Comparison of ENCODE assay signal across 25 cellular contexts in the genomic region with DNA sequence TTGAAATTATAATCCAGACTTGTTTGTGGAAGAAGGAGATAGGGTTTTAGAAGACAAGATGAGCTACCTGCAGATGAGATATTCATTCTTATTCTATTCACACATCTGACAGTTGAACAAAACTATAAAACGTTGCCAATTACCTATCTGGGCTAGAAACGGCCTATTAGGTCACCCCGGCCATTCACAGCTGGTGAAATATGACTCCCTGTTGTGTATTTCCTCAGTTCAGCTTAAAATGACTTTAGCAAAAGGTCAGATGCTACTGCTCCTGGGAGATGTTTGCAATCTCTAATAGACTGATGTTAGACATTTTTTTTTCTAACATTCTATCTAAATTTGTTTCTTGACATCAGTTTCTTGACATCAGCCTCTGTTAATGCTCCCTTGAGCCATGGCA. TPM values are rescaled to one million over a fixed set of nuclear protein-coding genes. Genes with fewer than 3 reads are reported as not detected.
DNase-seq lines count a peak whose midpoint lies in the region; ATAC-seq lines count a peak whose summit lies in the region.
"Had no signal": no experiment of that assay in that cellular context is flagged by ENCODE, and none has a peak within 500 bp of the region (broad histone marks: within the 10 kb centered on the region; RNA-seq: fewer than 3 reads in every experiment).

No MANE protein-coding gene starts in this region.

- no CpG with 5 or more reads among the region's 3 CpGs for WGBS in mesendoderm (ENCODE audit: extremely low coverage, insufficient coverage, low lambda C conversion rate)

- H3K27me3 ChIP-seq in mesendoderm (ENCODE audit: insufficient read depth, low read length, poor library complexity): no peaks in the 10 kb centered on the region
- H3K27me3 ChIP-seq: ascending aorta; BLaER1 treated with 17β-estradiol and CSF1 and Interleukin-3, amounts not matched to agents 10 nM and 100 nM; testis had no signal

- H3K56ac ChIP-seq in mesendoderm (ENCODE audit: low read length): no peak overlapping the region

- H3K27ac Mint-ChIP-seq in stimulated activated effector memory CD8-positive, alpha-beta T cell treated with anti-CD3 and anti-CD28 coated beads, Interleukin-12 subunit alpha, Interleukin-12 subunit beta, amount 100 ng/mL, for 72 hours: no peak overlapping the region
- H3K27ac Mint-ChIP-seq: immature natural killer cell; nephron progenitor cell; stimulated activated naive B cell treated with anti-CD40 and anti-IgM and Interleukin-4, amounts not matched to agents 10 μg/mL and 1 μg/mL and 100 μg/mL, for 72 hours had no signal

- H3K27ac ChIP-seq in caudate nucleus (ENCODE audit: low read depth, low read length): peak overlapping the region; percentile 11
- H3K27ac ChIP-seq in mesendoderm (ENCODE audit: low read depth, low read length): no peak overlapping the region
- H3K27ac ChIP-seq: 22Rv1; ascending aorta; BLaER1 treated with 17β-estradiol and CSF1 and Interleukin-3, amounts not matched to agents 10 nM and 100 nM; epithelial cell of prostate; testis had no signal

- H4K5ac ChIP-seq in mesendoderm (ENCODE audit: low read length): no peak overlapping the region

- H2BK5ac ChIP-seq in mesendoderm (ENCODE audit: low read length): no peak overlapping the region

- no peak overlapping the region for H3K18ac ChIP-seq in mesendoderm (ENCODE audit: low read length)

- DNase-seq in DMS 273 (lab: John Stamatoyannopoulos, UW; ENCODE audit: unreplicated experiment): peak; percentile 8
- DNase-seq in DMS 273 treated with DMSO at 0.1 percent for 48 hours (lab: John Stamatoyannopoulos, UW): no peak
- peak; percentile 44 for DNase-seq in DMS79 treated with DMSO at 0.1 percent for 48 hours (lab: John Stamatoyannopoulos, UW)
- DNase-seq in NCI-H2196 (lab: John Stamatoyannopoulos, UW; ENCODE audit: unreplicated experiment): peak; percentile 66
- no peak for DNase-seq in caudate nucleus (lab: John Stamatoyannopoulos, UW)
- DNase-seq in mesendoderm: no peak
- DNase-seq in stimulated activated effector memory CD8-positive, alpha-beta T cell treated with anti-CD3 and anti-CD28 coated beads, Interleukin-12 subunit alpha, Interleukin-12 subunit beta, amount 100 ng/mL, for 72 hours (ENCODE audit: low spot score in 2 of 2): no peak
- DNase-seq: activated CD4-positive, alpha-beta T cell treated with anti-CD3 and anti-CD28 coated beads, Interleukin-2, amount 50 U/mL, for 48 hours; activated CD4-positive, CD25-positive, alpha-beta regulatory T cell treated with anti-CD3 and anti-CD28 coated beads, Interleukin-2, amount 50 U/mL, for 72 hours; activated T-cell treated with anti-CD3 and anti-CD28 coated beads, Interleukin-2, amount 50 U/mL, for 48 hours; effector CD8-positive, alpha-beta T cell; hypothalamus; immature natural killer cell; NCI-H1048; NCI-H446; nephron progenitor cell; stimulated activated naive B cell treated with anti-CD40 and anti-IgM and Interleukin-4, amounts not matched to agents 10 μg/mL and 1 μg/mL and 100 μg/mL, for 72 hours; testis had no signal

- no peaks in the 10 kb centered on the region for H3K4me1 Mint-ChIP-seq in stimulated activated effector memory CD8-positive, alpha-beta T cell treated with anti-CD3 and anti-CD28 coated beads, Interleukin-12 subunit alpha, Interleukin-12 subunit beta, amount 100 ng/mL, for 72 hours
- H3K4me1 Mint-ChIP-seq: immature natural killer cell had no signal

- H2BK120ac ChIP-seq in mesendoderm (ENCODE audit: low read depth, low read length): no peak overlapping the region

- no peak overlapping the region for H3K9ac ChIP-seq in mesendoderm (ENCODE audit: low read length)
- H3K9ac ChIP-seq: BLaER1 treated with 17β-estradiol and CSF1 and Interleukin-3, amounts not matched to agents 10 nM and 100 nM had no signal

- H3K9me3 Mint-ChIP-seq in stimulated activated effector memory CD8-positive, alpha-beta T cell treated with anti-CD3 and anti-CD28 coated beads, Interleukin-12 subunit alpha, Interleukin-12 subunit beta, amount 100 ng/mL, for 72 hours: peaks cover 6% of the 10 kb centered on the region
- H3K9me3 Mint-ChIP-seq: nephron progenitor cell had no signal

- no peaks in the 10 kb centered on the region for H3K4me1 ChIP-seq in mesendoderm (ENCODE audit: control insufficient read depth, low read depth, low read length)
- H3K4me1 ChIP-seq: ascending aorta, testis had no signal

- H3K79me1 ChIP-seq in mesendoderm (ENCODE audit: low read length): no peaks in the 10 kb centered on the region

- H3K4ac ChIP-seq in mesendoderm (ENCODE audit: low read depth, low read length): no peak overlapping the region

- no peak overlapping the region for H2AK5ac ChIP-seq in mesendoderm (ENCODE audit: low read length)

- H3K36me3 Mint-ChIP-seq in stimulated activated effector memory CD8-positive, alpha-beta T cell treated with anti-CD3 and anti-CD28 coated beads, Interleukin-12 subunit alpha, Interleukin-12 subunit beta, amount 100 ng/mL, for 72 hours: no peaks in the 10 kb centered on the region
- H3K36me3 Mint-ChIP-seq: immature natural killer cell; stimulated activated naive B cell treated with anti-CD40 and anti-IgM and Interleukin-4, amounts not matched to agents 10 μg/mL and 1 μg/mL and 100 μg/mL, for 72 hours had no signal

- H4K8ac ChIP-seq in mesendoderm (ENCODE audit: low read depth, low read length): no peak overlapping the region

- no peak overlapping the region for H3K4me3 Mint-ChIP-seq in stimulated activated effector memory CD8-positive, alpha-beta T cell treated with anti-CD3 and anti-CD28 coated beads, Interleukin-12 subunit alpha, Interleukin-12 subunit beta, amount 100 ng/mL, for 72 hours
- H3K4me3 Mint-ChIP-seq: immature natural killer cell; nephron progenitor cell; stimulated activated naive B cell treated with anti-CD40 and anti-IgM and Interleukin-4, amounts not matched to agents 10 μg/mL and 1 μg/mL and 100 μg/mL, for 72 hours had no signal

- H2BK15ac ChIP-seq in mesendoderm (replicated peaks; ENCODE audit: low read depth): no peak overlapping the region

- ATAC-seq in activated CD4-positive, CD25-positive, alpha-beta regulatory T cell treated with anti-CD3 and anti-CD28 coated beads, Interleukin-2, amount 50 U/mL, for 24 hours: no peak
- ATAC-seq in stimulated activated effector memory CD8-positive, alpha-beta T cell treated with anti-CD3 and anti-CD28 coated beads, Interleukin-12 subunit alpha, Interleukin-12 subunit beta, amount 100 ng/mL, for 72 hours: no peak
- ATAC-seq: left lobe of liver; PC-3; stimulated activated naive B cell treated with anti-CD40 and anti-IgM and Interleukin-4, amounts not matched to agents 10 μg/mL and 1 μg/mL and 100 μg/mL, for 72 hours had no signal

- H3K36me3 ChIP-seq in mesendoderm (ENCODE audit: control insufficient read depth, insufficient read depth, low read length): no peaks in the 10 kb centered on the region
- H3K36me3 ChIP-seq: ascending aorta; BLaER1 treated with 17β-estradiol and CSF1 and Interleukin-3, amounts not matched to agents 10 nM and 100 nM had no signal

- H3K4me3 ChIP-seq in mesendoderm (ENCODE audit: low read length): no peak overlapping the region
- H3K4me3 ChIP-seq: ascending aorta; BLaER1 treated with 17β-estradiol and CSF1 and Interleukin-3, amounts not matched to agents 10 nM and 100 nM; testis had no signal

- H3K79me2 ChIP-seq in mesendoderm (ENCODE audit: control insufficient read depth, insufficient read depth, low read length): no peaks in the 10 kb centered on the region

- no peak overlapping the region for H3K4me2 ChIP-seq in mesendoderm (ENCODE audit: low read length)
- H3K4me2 ChIP-seq: BLaER1 treated with 17β-estradiol and CSF1 and Interleukin-3, amounts not matched to agents 10 nM and 100 nM had no signal

- no peak overlapping the region for H3K23ac ChIP-seq in mesendoderm (ENCODE audit: low read length)

RNA-seq across cellular contexts. Expression of a gene that starts 44.6 kb away (rescaled TPM):
- 1.6 TPM for polyA plus RNA-seq in mesendoderm (2013, experiment 1 of 2)
- polyA plus RNA-seq in mesendoderm (2013, experiment 2 of 2): 2.0 TPM
- polyA plus RNA-seq: immature natural killer cell had no signal

Comparison
In these comparisons a context has a peak if more than half of its experiments do, and no peak if none do; other contexts are left out.
1. DNase-seq: peak in DMS 273 (single experiment), DMS79 treated with DMSO at 0.1 percent for 48 hours (single experiment) and NCI-H2196 (single experiment); none in DMS 273 treated with DMSO at 0.1 percent for 48 hours (single experiment), caudate nucleus (0 of 61), mesendoderm (single experiment) and stimulated activated effector memory CD8-positive, alpha-beta T cell treated with anti-CD3 and anti-CD28 coated beads, Interleukin-12 subunit alpha, Interleukin-12 subunit beta, amount 100 ng/mL, for 72 hours (0 of 2).